In genomic region chr18:68542818-68543217, GRCh38 we compare ENCODE assay signal across 31 cellular contexts.
"Had no signal": no experiment of that assay in that cellular context is flagged by ENCODE, and none has a peak within 500 bp of the region (broad histone marks: within the 10 kb centered on the region; RNA-seq: fewer than 3 reads in every experiment).

No MANE protein-coding gene starts in this region.

- H3K27ac ChIP-seq: adrenal gland, body of pancreas, brain microvascular endothelial cell, breast epithelium, VCaP had no signal

- H3K27me3 ChIP-seq: adrenal gland, body of pancreas, brain microvascular endothelial cell, breast epithelium had no signal

- ATAC-seq: activated CD8-positive, alpha-beta T cell treated with anti-CD3 and anti-CD28 coated beads for 36 hours; activated naive CD4-positive, alpha-beta T cell treated with anti-CD3 and anti-CD28 coated beads, Interleukin-2, amount 50 U/mL, for 72 hours; activated T-cell treated with anti-CD3 and anti-CD28 coated beads, Interleukin-2, amount 50 U/mL, for 4 hours; activated T-cell treated with anti-CD3 and anti-CD28 coated beads, Interleukin-2, amount 50 U/mL, for 72 hours; activated T-helper 17 cell treated with anti-CD3 and anti-CD28 coated beads, Interleukin-2, amount 50 U/mL, for 72 hours; body of pancreas had no signal

- H3K36me3 ChIP-seq: adrenal gland, brain microvascular endothelial cell, breast epithelium had no signal

- DNase-seq: activated B cell treated with CpG ODN at 0.5 μM for 24 hours; activated CD4-positive, alpha-beta memory T cell treated with anti-CD3 and anti-CD28 coated beads for 36 hours; activated CD4-positive, alpha-beta T cell treated with anti-CD3 and anti-CD28 coated beads for 4 hours; activated CD4-positive, alpha-beta T cell treated with anti-CD3 and anti-CD28 coated beads, Interleukin-2, amount 10 ng/mL, durations not matched to agents 24 days and 14 days; activated CD4-positive, alpha-beta T cell treated with anti-CD3 and anti-CD28 coated beads, Interleukin-2, amount 50 U/mL, for 1 hour; activated CD4-positive, alpha-beta T cell treated with anti-CD3 and anti-CD28 coated beads, Interleukin-2, amount 50 U/mL, for 4 hours; activated CD4-positive, CD25-positive, alpha-beta regulatory T cell treated with anti-CD3 and anti-CD28 coated beads, Interleukin-2, amount 50 U/mL, for 72 hours; activated CD8-positive, alpha-beta memory T cell treated with anti-CD3 and anti-CD28 coated beads, Interleukin-2, amount 50 U/mL, for 4 hours; activated CD8-positive, alpha-beta T cell treated with anti-CD3 and anti-CD28 coated beads for 36 hours; activated effector memory CD4-positive, alpha-beta T cell treated with anti-CD3 and anti-CD28 coated beads, Interleukin-2, amount 50 U/mL, for 16 hours; activated gamma-delta T cell treated with Interleukin-2 at 50 U/mL for 16 hours; activated naive CD4-positive, alpha-beta T cell; activated naive CD4-positive, alpha-beta T cell treated with anti-CD3 and anti-CD28 coated beads for 36 hours; activated naive CD4-positive, alpha-beta T cell treated with anti-CD3 and anti-CD28 coated beads, Interleukin-2, amount 50 U/mL, for 16 hours; activated naive CD8-positive, alpha-beta T cell treated with anti-CD3 and anti-CD28 coated beads for 36 hours; activated T-cell treated with anti-CD3 and anti-CD28 coated beads for 4 hours; activated T-cell treated with anti-CD3 and anti-CD28 coated beads, Interleukin-2, amount 50 U/mL, for 1 hour; activated T-cell treated with anti-CD3 and anti-CD28 coated beads, Interleukin-2, amount 50 U/mL, for 4 hours; activated T-cell treated with anti-CD3 and anti-CD28 coated beads, Interleukin-2, amount 50 U/mL, for 72 hours; adrenal gland; amniotic stem cell; aorta; body of pancreas; brain microvascular endothelial cell; central memory CD4-positive, alpha-beta T cell; T-helper 2 cell; T-helper 9 cell had no signal

- H3K9me3 ChIP-seq: adrenal gland, body of pancreas, breast epithelium had no signal

- H3K4me3 ChIP-seq: adrenal gland, body of pancreas, breast epithelium had no signal
